ENCODE assay signal across 23 cellular contexts in the genomic region with DNA sequence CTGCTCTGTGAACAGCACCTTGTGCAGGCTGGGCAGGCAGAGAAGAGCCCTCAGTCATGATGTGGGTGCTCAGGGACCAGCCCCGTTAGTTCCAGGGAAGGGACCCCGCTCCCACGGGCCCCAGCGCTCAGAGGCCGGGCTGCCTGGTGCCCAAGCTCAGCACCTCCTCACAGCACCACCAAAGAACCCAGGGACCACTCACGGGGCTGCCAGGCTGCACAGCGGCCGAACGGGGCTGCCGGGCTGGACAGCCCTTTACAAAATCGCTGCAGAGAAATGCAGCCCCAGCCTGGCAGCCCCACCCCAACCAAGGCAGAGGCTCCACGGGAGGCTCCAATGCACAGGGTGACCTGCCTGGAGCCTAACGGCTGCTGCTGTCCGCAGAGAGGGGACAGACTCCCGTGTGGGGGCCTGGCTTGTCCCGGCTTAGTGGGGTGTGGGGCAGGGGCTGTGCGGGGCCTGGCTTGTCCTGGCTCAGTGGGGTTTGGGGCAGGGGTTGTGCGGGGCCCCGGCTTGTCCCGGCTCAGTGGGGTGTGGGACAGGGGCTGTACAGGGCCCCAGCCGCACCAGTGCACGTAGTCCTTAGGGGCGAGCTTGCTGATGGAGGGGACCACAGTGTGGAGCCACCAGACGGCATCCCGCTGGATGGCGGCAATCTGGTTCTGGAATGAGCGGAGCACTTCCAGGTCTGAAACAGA. TPM values are rescaled to one million over a fixed set of nuclear protein-coding genes. Genes with fewer than 3 reads are reported as not detected.
DNase-seq lines count a peak whose midpoint lies in the region; ATAC-seq, FAIRE-seq and TF ChIP-seq lines count a peak whose summit lies in the region.
"Had no signal": no experiment of that assay in that cellular context is flagged by ENCODE, and none has a peak within 500 bp of the region (broad histone marks: within the 10 kb centered on the region; RNA-seq: fewer than 3 reads in every experiment).

No MANE protein-coding gene starts in this region.

- FAIRE-seq in HepG2 (lab: Jason Lieb, UNC), result no peak
- FAIRE-seq in K562 (lab: Jason Lieb, UNC), result no peak
- FAIRE-seq: A204.1, GM12891, H54 had no signal

- CTCF ChIA-PET in HepG2 (lab: Yijun Ruan, JAX; ENCODE audit: low intra/inter-chr PET ratio, low total read pairs), result no interaction called here
- CTCF ChIA-PET in K562 (lab: Yijun Ruan, JAX; ENCODE audit: low intra/inter-chr PET ratio), result no interaction called here
- CTCF ChIA-PET in A673 (lab: Charles Lee), result no interaction called here

- ATAC-seq in HepG2, result no peak
- ATAC-seq in right lobe of liver, result no peak
- ATAC-seq in K562, result no peak; the same call in 1 of the 3 replicates
- ATAC-seq: GM23338 had no signal

- no peak for TF ChIP-seq POLR2A in HepG2 (IDR thresholded peaks at IDR 0.05; ENCODE audit: insufficient read depth in 1 of 2, low read depth in 2 of 2, low read length in 2 of 2)
- no peak for TF ChIP-seq POLR2A in right lobe of liver (IDR thresholded peaks at IDR 0.05)
- no peak for TF ChIP-seq POLR2A in K562 (conservative IDR thresholded peaks at IDR 0.05)

- in situ Hi-C loops in HepG2 (cut with HindIII; ENCODE audit: extremely low pct_ligation_motif_present, low pct_unique_long_range_greater_than_20kb), result no loop called here
- in situ Hi-C loops in K562 (cut with MboI), result no loop called here

- H3K27me3 ChIP-seq in HepG2 (ENCODE audit: control insufficient read depth in 1 of 2, insufficient read depth in 2 of 2, low read length in 2 of 2), result no peaks in the 10 kb centered on the region
- no peaks in the 10 kb centered on the region for H3K27me3 ChIP-seq in right lobe of liver
- H3K27me3 ChIP-seq in K562 (ENCODE audit: control insufficient read depth in 2 of 2, insufficient read depth in 2 of 2, low read length in 2 of 2), result no peaks in the 10 kb centered on the region
- no peaks in the 10 kb centered on the region for H3K27me3 ChIP-seq in A673 (replicated peaks; ENCODE audit: insufficient read depth, low read depth, low read length, poor library complexity)
- H3K27me3 ChIP-seq: BE2C; BLaER1 treated with 17β-estradiol and CSF1 and Interleukin-3, amounts not matched to agents 10 nM and 100 nM had no signal

- no peaks in the 10 kb centered on the region for H3K9me3 ChIP-seq in HepG2 (ENCODE audit: low read length)
- H3K9me3 ChIP-seq in right lobe of liver, result no peaks in the 10 kb centered on the region
- no peaks in the 10 kb centered on the region for H3K9me3 ChIP-seq in K562 (replicated peaks; ENCODE audit: control insufficient read depth, insufficient read depth, low read depth, low read length)
- no peaks in the 10 kb centered on the region for H3K9me3 ChIP-seq in A673 (ENCODE audit: low read depth, low read length, poor library complexity, severe bottlenecking)
- H3K9me3 ChIP-seq: BE2C; BLaER1 treated with 17β-estradiol and CSF1 and Interleukin-3, amounts not matched to agents 10 nM and 100 nM; HAP-1 had no signal

- TF ChIP-seq CTCF in HepG2 (CRISPR knock-in tag; IDR thresholded peaks at IDR 0.05) (no peak), right lobe of liver (IDR thresholded peaks at IDR 0.05) (no peak), K562 (IDR thresholded peaks at IDR 0.05 in 2 of 3, conservative IDR thresholded peaks at IDR 0.05 in 1 of 3; ENCODE audit: insufficient read depth in 2 of 3, low read depth in 1 of 3, low read length in 3 of 3) (no peak), A673 (conservative IDR thresholded peaks at IDR 0.05; ENCODE audit: low read depth, low read length) (no peak)

- intact Hi-C loops in HepG2 (cut with micrococcal nuclease; ENCODE audit: unreplicated experiment), result no loop called here
- intact Hi-C loops in right lobe of liver (cut with DNase I), result no loop called here
- intact Hi-C loops in K562 (cut with micrococcal nuclease), result no loop called here
- intact Hi-C loops in A673 (cut with micrococcal nuclease; ENCODE audit: unreplicated experiment), result no loop called here

- no peak overlapping the region for H3K27ac ChIP-seq in HepG2 (ENCODE audit: extremely low read length, insufficient read depth, low read length)
- H3K27ac ChIP-seq in right lobe of liver, result no peak overlapping the region
- no peak overlapping the region for H3K27ac ChIP-seq in K562 (ENCODE audit: extremely low read depth, low read depth, low read length)
- H3K27ac ChIP-seq in A673 (ENCODE audit: low read depth, low read length, poor library complexity, severe bottlenecking), result no peak overlapping the region
- H3K27ac ChIP-seq: 22Rv1; BLaER1 treated with 17β-estradiol and CSF1 and Interleukin-3, amounts not matched to agents 10 nM and 100 nM had no signal

- H4K20me1 ChIP-seq in HepG2 (ENCODE audit: insufficient read depth, low read length) (no peaks in the 10 kb centered on the region), K562 (replicated peaks; ENCODE audit: control insufficient read depth, insufficient read depth, low read length) (no peaks in the 10 kb centered on the region)

- POLR2A ChIA-PET in HepG2 (lab: Yijun Ruan, JAX) (no interaction called here), K562 (lab: Yijun Ruan, JAX) (interaction anchor here (1.1 kb wide), 1 partner anchor 20 kb away, joined by 3 read pairs; no protein-coding TSS in a partner anchor), A673 (lab: Charles Lee; ENCODE audit: low non-redundant PET) (interaction anchor here (0.7 kb wide), 1 partner anchor 371 kb away, joined by 3 read pairs; no protein-coding TSS in a partner anchor)

- BruUV-seq in HepG2 (replicated peaks; lab: Mats Ljungman, UMichigan) (no TSS peak), K562 (replicated peaks; lab: Mats Ljungman, UMichigan) (no TSS peak), A673 (replicated peaks; lab: Mats Ljungman, UMichigan) (no TSS peak)

- H3K36me3 ChIP-seq in HepG2 (replicated peaks in 1 of 2; ENCODE audit: control insufficient read depth in 1 of 2, insufficient read depth in 2 of 2, low read length in 2 of 2), result peaks cover 23 to 47% of the 10 kb centered on the region in 2 experiments; a peak in 4 of 5 replicates
- peaks cover 0 to 53% (median 5%) of the 10 kb centered on the region in 4 donors for H3K36me3 ChIP-seq in right lobe of liver
- H3K36me3 ChIP-seq in K562 (ENCODE audit: control insufficient read depth, insufficient read depth, low read length), result peaks cover 82% of the 10 kb centered on the region; the same call in 2 of the 3 replicates
- peaks cover 24% of the 10 kb centered on the region for H3K36me3 ChIP-seq in A673 (ENCODE audit: insufficient read depth, low read length, poor library complexity, severe bottlenecking)

- H2AFZ ChIP-seq in HepG2 (ENCODE audit: low read length) (no peak overlapping the region), K562 (ENCODE audit: low read depth, low read length) (no peak overlapping the region)
- H2AFZ ChIP-seq: GM23338 had no signal

- H3K4me1 ChIP-seq in HepG2 (ENCODE audit: insufficient read depth, low read length) (no peaks in the 10 kb centered on the region), right lobe of liver (no peaks in the 10 kb centered on the region), K562 (replicated peaks in 1 of 2; ENCODE audit: control insufficient read depth in 2 of 2, insufficient read depth in 2 of 2, low read length in 2 of 2) (peaks cover 0 to 4% of the 10 kb centered on the region in 2 experiments; a peak in 1 of 5 replicates), A673 (ENCODE audit: insufficient read depth, low read length, poor library complexity, severe bottlenecking) (no peaks in the 10 kb centered on the region)
- H3K4me1 ChIP-seq: BE2C; BLaER1 treated with 17β-estradiol and CSF1 and Interleukin-3, amounts not matched to agents 10 nM and 100 nM; HAP-1 had no signal

- H3K4me2 ChIP-seq in HepG2 (ENCODE audit: low read depth, low read length) (no peak overlapping the region), K562 (ENCODE audit: insufficient read depth, low read length) (no peak overlapping the region)
- H3K4me2 ChIP-seq: BLaER1 treated with 17β-estradiol and CSF1 and Interleukin-3, amounts not matched to agents 10 nM and 100 nM; GM23338 had no signal

- H3K9ac ChIP-seq in HepG2 (ENCODE audit: insufficient read depth, low read depth, low read length) (no peak overlapping the region), K562 (ENCODE audit: insufficient read depth in 1 of 2, low read depth in 2 of 2, low read length in 2 of 2) (no peak overlapping the region)
- H3K9ac ChIP-seq: BLaER1 treated with 17β-estradiol and CSF1 and Interleukin-3, amounts not matched to agents 10 nM and 100 nM had no signal

- H3K9me1 ChIP-seq in K562 (ENCODE audit: control insufficient read depth, insufficient read depth, low read length), result no peaks in the 10 kb centered on the region

- DNase-seq in HepG2 (ENCODE audit: low spot score), result no peak
- no peak for DNase-seq in right lobe of liver
- DNase-seq in K562 (ENCODE audit: extremely low read depth in 1 of 4, low spot score in 3 of 4), result no peak
- peak; percentile 30 for DNase-seq in iPS-NIHi11 (ENCODE audit: low spot score)
- no peak for DNase-seq in UCSD-AML1 (lab: John Stamatoyannopoulos, UW; ENCODE audit: unreplicated experiment)
- no peak for DNase-seq in A673 (ENCODE audit: low spot score)
- DNase-seq in effector CD8-positive, alpha-beta T cell (lab: John Stamatoyannopoulos, UW), result no peak
- DNase-seq: ACHN, AML-193, BE2C, Calu3, COR-L47, DMS53, DMS79 treated with DMSO at 0.1 percent for 48 hours, GF-D8, HFFc6 had no signal

- WGBS in HepG2 (ENCODE audit: low lambda C conversion rate), result no CpG with 5 or more reads among the region's 27 CpGs
- WGBS in right lobe of liver (ENCODE audit: insufficient coverage, low coverage, low lambda C conversion rate, missing lambda C conversion rate), result 97% methylated on average over 6 of the region's 27 CpGs
- 98% methylated on average over 19 of the region's 27 CpGs for WGBS in K562 (ENCODE audit: insufficient coverage, low coverage, missing lambda C conversion rate)

- TF ChIP-seq RAD21 in HepG2 (CRISPR knock-in tag; IDR thresholded peaks at IDR 0.05), result no peak
- TF ChIP-seq RAD21 in K562 (CRISPR knock-in tag; conservative IDR thresholded peaks at IDR 0.05 in 1 of 2, IDR thresholded peaks at IDR 0.05 in 1 of 2), result no peak

- TF ChIP-seq EP300 in HepG2 (IDR thresholded peaks at IDR 0.05; ENCODE audit: low read depth in 2 of 2, low read length in 2 of 2) (no peak), HepG2 (CRISPR knock-in tag; IDR thresholded peaks at IDR 0.05; ENCODE audit: borderline replicate concordance) (no peak), K562 (IDR thresholded peaks at IDR 0.05; ENCODE audit: low read length) (no peak)

- H3K4me3 ChIP-seq in HepG2 (replicated peaks in 1 of 3; ENCODE audit: insufficient read depth in 1 of 3, low read depth in 2 of 3, low read length in 3 of 3) (no peak overlapping the region), right lobe of liver (no peak overlapping the region), K562 (no peak overlapping the region), A673 (ENCODE audit: low read depth, low read length, poor library complexity, severe bottlenecking) (no peak overlapping the region)
- H3K4me3 ChIP-seq: BLaER1 treated with 17β-estradiol and CSF1 and Interleukin-3, amounts not matched to agents 10 nM and 100 nM; GM23338; HAP-1 had no signal

- H3K79me2 ChIP-seq in HepG2 (ENCODE audit: insufficient read depth, low read length), result no peaks in the 10 kb centered on the region
- no peaks in the 10 kb centered on the region for H3K79me2 ChIP-seq in K562 (ENCODE audit: control insufficient read depth, insufficient read depth, low read length)

RNA-seq across cellular contexts. Expression of gene INTS1, which starts 9.2 kb away (rescaled TPM):
- total RNA-seq in HepG2 (2016; rRNA removed; fragmentation: Illumina TruSeq; extraction: Trizol) (17.3 and 29.0 TPM in 2 replicates), right lobe of liver (10 to 100 TPM; 30.1 to 49.6 (median 41.2) TPM), K562 (2014; rRNA removed) (34.9 and 39.7 TPM in 2 replicates), K562 (2014; rRNA removed; fragmentation: Illumina TruSeq; extraction: Trizol) (4.1 and 6.8 TPM in 2 replicates), K562 (2015; rRNA removed; fragmentation: Illumina TruSeq; extraction: Trizol) (19.2 and 20.1 TPM in 2 replicates), K562 (2021) (105 and 119 TPM in 2 replicates), A673 (2021) (129 and 141 TPM in 2 replicates)
- 5.1 and 5.5 TPM in 2 replicates for total RNA-seq in HepG2 (2016; cell fraction: cytosol; rRNA removed; fragmentation: Illumina TruSeq; extraction: Trizol; ENCODE audit: low read depth)
- 10.4 and 29.7 TPM in 2 replicates for total RNA-seq in HepG2 (2016; cell fraction: insoluble cytoplasmic fraction; rRNA removed; fragmentation: Illumina TruSeq; extraction: Trizol)
- 7.6 and 9.1 TPM in 2 replicates for total RNA-seq in HepG2 (2016; cell fraction: membrane; rRNA removed; fragmentation: Illumina TruSeq; extraction: Trizol)
- 41.5 and 48.7 TPM in 2 replicates for total RNA-seq in HepG2 (2016; cell fraction: nucleus; rRNA removed; fragmentation: Illumina TruSeq; extraction: Trizol)
- polyA plus RNA-seq in HepG2 (2011; rRNA removed) (13.7 and 18.2 TPM in 2 replicates), K562 (2011; rRNA removed) (12.0 and 28.0 TPM in 2 replicates), K562 (2014; fragmentation: Illumina TruSeq; extraction: Trizol) (18.5 and 66.3 TPM in 2 replicates), K562 (2014; fragmentation: Nextera tagmentation; extraction: Ambion mirVana) (1 to 10 TPM in 1 of 2 experiments, under 1 TPM in 1; 0.34 to 1.7 TPM), K562 (2014; rRNA removed) (46.7 and 55.1 TPM in 2 replicates)
- 13.7 and 18.1 TPM in 2 replicates for polyA plus RNA-seq in HepG2 (2011; cell fraction: cytosol; rRNA removed)
- polyA plus RNA-seq in HepG2 (2011; cell fraction: nucleus; rRNA removed), result 167 and 254 TPM in 2 replicates
- 20.5 and 22.5 TPM in 2 replicates for polyA plus RNA-seq in HepG2 (2012)
- polyA plus RNA-seq in HepG2 (2016; cell fraction: cytosol; fragmentation: Illumina TruSeq; extraction: Trizol; ENCODE audit: low read depth), result 3.9 and 4.3 TPM in 2 replicates
- 11.9 and 26.2 TPM in 2 replicates for polyA plus RNA-seq in HepG2 (2016; cell fraction: insoluble cytoplasmic fraction; fragmentation: Illumina TruSeq; extraction: Trizol; ENCODE audit: low read depth)
- 6.0 and 6.1 TPM in 2 replicates for polyA plus RNA-seq in HepG2 (2016; cell fraction: membrane; fragmentation: Illumina TruSeq; extraction: Trizol; ENCODE audit: low read depth)
- 118 and 123 TPM in 2 replicates for polyA plus RNA-seq in HepG2 (2016; cell fraction: nucleus; fragmentation: Illumina TruSeq; extraction: Trizol; ENCODE audit: insufficient read depth, low read depth)
- polyA minus RNA-seq in HepG2 (2011; rRNA and poly(A)+ RNA removed; ENCODE audit: low replicate concordance), result 33.5 and 55.8 TPM in 2 replicates
- 18.4 and 23.7 TPM in 2 replicates for polyA minus RNA-seq in HepG2 (2011; cell fraction: cytosol; rRNA and poly(A)+ RNA removed)
- 25.5 and 29.1 TPM in 2 replicates for polyA minus RNA-seq in HepG2 (2011; cell fraction: nucleus; rRNA and poly(A)+ RNA removed)
- 67.2 and 276 TPM in 2 replicates for total RNA-seq in K562 (2011; cell fraction: chromatin; rRNA removed; ENCODE audit: low replicate concordance)
- 199 and 200 TPM in 2 replicates for total RNA-seq in K562 (2011; cell fraction: nucleolus; rRNA removed)
- 92.5 and 92.7 TPM in 2 replicates for total RNA-seq in K562 (2011; cell fraction: nucleoplasm; rRNA removed)
- polyA plus RNA-seq in K562 (2011; cell fraction: cytosol; rRNA removed), result 17.5 and 46.7 TPM in 2 replicates
- polyA plus RNA-seq in K562 (2011; cell fraction: nucleus; rRNA removed), result 146 and 297 TPM in 2 replicates
- polyA plus RNA-seq in K562 (2012), result 62.7 and 64.6 TPM in 2 replicates
- 9.8 and 11.1 TPM in 2 replicates for polyA minus RNA-seq in K562 (2011; rRNA and poly(A)+ RNA removed)
- polyA minus RNA-seq in K562 (2011; cell fraction: cytosol; rRNA and poly(A)+ RNA removed), result 38.7 and 69.3 TPM in 2 replicates
- 52.6 and 57.9 TPM in 2 replicates for polyA minus RNA-seq in K562 (2011; cell fraction: nucleus; rRNA and poly(A)+ RNA removed)

RNA-seq across cellular contexts. Expression of gene MAFK, which starts 35.5 kb away (rescaled TPM):
- total RNA-seq in HepG2 (2016; rRNA removed; fragmentation: Illumina TruSeq; extraction: Trizol) (9.2 and 10.4 TPM in 2 replicates), right lobe of liver (10 to 100 TPM in 4 of 6 experiments, 1 to 10 TPM in 2; 6.9 to 29.7 (median 13.1) TPM), K562 (2014; rRNA removed) (11.7 and 15.6 TPM in 2 replicates), K562 (2014; rRNA removed; fragmentation: Illumina TruSeq; extraction: Trizol) (1.1 and 1.3 TPM in 2 replicates), K562 (2015; rRNA removed; fragmentation: Illumina TruSeq; extraction: Trizol) (4.7 and 5.5 TPM in 2 replicates), K562 (2021) (17.6 and 24.4 TPM in 2 replicates), A673 (2021) (14.6 and 16.7 TPM in 2 replicates)
- 1.4 and 1.5 TPM in 2 replicates for total RNA-seq in HepG2 (2016; cell fraction: cytosol; rRNA removed; fragmentation: Illumina TruSeq; extraction: Trizol; ENCODE audit: low read depth)
- total RNA-seq in HepG2 (2016; cell fraction: insoluble cytoplasmic fraction; rRNA removed; fragmentation: Illumina TruSeq; extraction: Trizol), result 8.1 and 11.1 TPM in 2 replicates
- total RNA-seq in HepG2 (2016; cell fraction: membrane; rRNA removed; fragmentation: Illumina TruSeq; extraction: Trizol), result 4.0 and 4.6 TPM in 2 replicates
- 6.5 TPM in 2 replicates for total RNA-seq in HepG2 (2016; cell fraction: nucleus; rRNA removed; fragmentation: Illumina TruSeq; extraction: Trizol)
- polyA plus RNA-seq in HepG2 (2011; rRNA removed) (7.3 and 13.8 TPM in 2 replicates), K562 (2011; rRNA removed) (2.1 and 4.9 TPM in 2 replicates), K562 (2014; fragmentation: Illumina TruSeq; extraction: Trizol) (3.7 and 6.9 TPM in 2 replicates), K562 (2014; fragmentation: Nextera tagmentation; extraction: Ambion mirVana) (under 1 TPM; 0.04 to 0.07 TPM), K562 (2014; rRNA removed) (12.8 and 13.5 TPM in 2 replicates)
- polyA plus RNA-seq in HepG2 (2011; cell fraction: cytosol; rRNA removed), result 6.2 and 7.3 TPM in 2 replicates
- 63.2 and 72.7 TPM in 2 replicates for polyA plus RNA-seq in HepG2 (2011; cell fraction: nucleus; rRNA removed)
- 15.2 and 31.6 TPM in 2 replicates for polyA plus RNA-seq in HepG2 (2012)
- 0.54 and 0.61 TPM in 2 replicates for polyA plus RNA-seq in HepG2 (2016; cell fraction: cytosol; fragmentation: Illumina TruSeq; extraction: Trizol; ENCODE audit: low read depth)
- polyA plus RNA-seq in HepG2 (2016; cell fraction: insoluble cytoplasmic fraction; fragmentation: Illumina TruSeq; extraction: Trizol; ENCODE audit: low read depth), result 6.5 and 8.2 TPM in 2 replicates
- polyA plus RNA-seq in HepG2 (2016; cell fraction: membrane; fragmentation: Illumina TruSeq; extraction: Trizol; ENCODE audit: low read depth), result 1.9 TPM in 2 replicates
- polyA plus RNA-seq in HepG2 (2016; cell fraction: nucleus; fragmentation: Illumina TruSeq; extraction: Trizol; ENCODE audit: insufficient read depth, low read depth), result 19.6 and 20.9 TPM in 2 replicates
- 11.1 and 17.4 TPM in 2 replicates for polyA minus RNA-seq in HepG2 (2011; rRNA and poly(A)+ RNA removed; ENCODE audit: low replicate concordance)
- polyA minus RNA-seq in HepG2 (2011; cell fraction: cytosol; rRNA and poly(A)+ RNA removed), result 12.7 and 12.8 TPM in 2 replicates
- polyA minus RNA-seq in HepG2 (2011; cell fraction: nucleus; rRNA and poly(A)+ RNA removed), result 10.8 and 12.7 TPM in 2 replicates
- total RNA-seq in K562 (2011; cell fraction: chromatin; rRNA removed; ENCODE audit: low replicate concordance), result 8.5 and 20.5 TPM in 2 replicates
- total RNA-seq in K562 (2011; cell fraction: nucleolus; rRNA removed), result 11.2 and 12.1 TPM in 2 replicates
- 5.1 and 7.6 TPM in 2 replicates for total RNA-seq in K562 (2011; cell fraction: nucleoplasm; rRNA removed)
- polyA plus RNA-seq in K562 (2011; cell fraction: cytosol; rRNA removed), result 3.8 and 5.1 TPM in 2 replicates
- polyA plus RNA-seq in K562 (2011; cell fraction: nucleus; rRNA removed), result 9.8 and 26.1 TPM in 2 replicates
- 11.2 and 12.1 TPM in 2 replicates for polyA plus RNA-seq in K562 (2012)
- polyA minus RNA-seq in K562 (2011; rRNA and poly(A)+ RNA removed), result 0.66 and 1.1 TPM in 2 replicates
- 5.5 and 7.7 TPM in 2 replicates for polyA minus RNA-seq in K562 (2011; cell fraction: cytosol; rRNA and poly(A)+ RNA removed)
- polyA minus RNA-seq in K562 (2011; cell fraction: nucleus; rRNA and poly(A)+ RNA removed), result 3.6 and 3.8 TPM in 2 replicates

RNA-seq across cellular contexts. Expression of gene MICALL2, which starts 35.7 kb away (rescaled TPM):
- 1.8 and 5.8 TPM in 2 replicates for total RNA-seq in HepG2 (2016; rRNA removed; fragmentation: Illumina TruSeq; extraction: Trizol)
- 5.5 and 6.3 TPM in 2 replicates for total RNA-seq in HepG2 (2016; cell fraction: cytosol; rRNA removed; fragmentation: Illumina TruSeq; extraction: Trizol; ENCODE audit: low read depth)
- 2.1 and 6.3 TPM in 2 replicates for total RNA-seq in HepG2 (2016; cell fraction: insoluble cytoplasmic fraction; rRNA removed; fragmentation: Illumina TruSeq; extraction: Trizol)
- total RNA-seq in HepG2 (2016; cell fraction: membrane; rRNA removed; fragmentation: Illumina TruSeq; extraction: Trizol), result 2.9 and 3.0 TPM in 2 replicates
- total RNA-seq in HepG2 (2016; cell fraction: nucleus; rRNA removed; fragmentation: Illumina TruSeq; extraction: Trizol), result 7.9 and 10.2 TPM in 2 replicates
- 12.4 and 15.0 TPM in 2 replicates for polyA plus RNA-seq in HepG2 (2011; rRNA removed)
- 2.3 and 4.4 TPM in 2 replicates for polyA plus RNA-seq in HepG2 (2011; cell fraction: cytosol; rRNA removed)
- polyA plus RNA-seq in HepG2 (2011; cell fraction: nucleus; rRNA removed), result 231 and 294 TPM in 2 replicates
- 5.9 and 10.1 TPM in 2 replicates for polyA plus RNA-seq in HepG2 (2012)
- polyA plus RNA-seq in HepG2 (2016; cell fraction: cytosol; fragmentation: Illumina TruSeq; extraction: Trizol; ENCODE audit: low read depth), result 1.1 and 1.7 TPM in 2 replicates
- polyA plus RNA-seq in HepG2 (2016; cell fraction: insoluble cytoplasmic fraction; fragmentation: Illumina TruSeq; extraction: Trizol; ENCODE audit: low read depth), result 1.9 and 2.3 TPM in 2 replicates
- 1.3 and 1.7 TPM in 2 replicates for polyA plus RNA-seq in HepG2 (2016; cell fraction: membrane; fragmentation: Illumina TruSeq; extraction: Trizol; ENCODE audit: low read depth)
- 32.1 and 32.9 TPM in 2 replicates for polyA plus RNA-seq in HepG2 (2016; cell fraction: nucleus; fragmentation: Illumina TruSeq; extraction: Trizol; ENCODE audit: insufficient read depth, low read depth)
- 17.6 and 22.4 TPM in 2 replicates for polyA minus RNA-seq in HepG2 (2011; rRNA and poly(A)+ RNA removed; ENCODE audit: low replicate concordance)
- polyA minus RNA-seq in HepG2 (2011; cell fraction: cytosol; rRNA and poly(A)+ RNA removed), result 2.2 and 2.5 TPM in 2 replicates
- polyA minus RNA-seq in HepG2 (2011; cell fraction: nucleus; rRNA and poly(A)+ RNA removed), result 26.2 and 30.8 TPM in 2 replicates
- total RNA-seq in right lobe of liver, result 10 to 100 TPM in 5 of 6 experiments, 1 to 10 TPM in 1; 8.2 to 23.8 (median 13.6) TPM
- 266 and 844 TPM in 2 replicates for total RNA-seq in K562 (2011; cell fraction: chromatin; rRNA removed; ENCODE audit: low replicate concordance)
- 502 and 577 TPM in 2 replicates for total RNA-seq in K562 (2011; cell fraction: nucleolus; rRNA removed)
- total RNA-seq in K562 (2011; cell fraction: nucleoplasm; rRNA removed), result 359 and 406 TPM in 2 replicates
- total RNA-seq in K562 (2014; rRNA removed), result 59.0 and 71.5 TPM in 2 replicates
- total RNA-seq in K562 (2014; rRNA removed; fragmentation: Illumina TruSeq; extraction: Trizol), result 6.9 and 9.5 TPM in 2 replicates
- total RNA-seq in K562 (2015; rRNA removed; fragmentation: Illumina TruSeq; extraction: Trizol), result 26.9 and 32.7 TPM in 2 replicates
- total RNA-seq in K562 (2021), result 102 and 103 TPM in 2 replicates
- 17.0 and 42.5 TPM in 2 replicates for polyA plus RNA-seq in K562 (2011; rRNA removed)
- 14.6 and 28.0 TPM in 2 replicates for polyA plus RNA-seq in K562 (2011; cell fraction: cytosol; rRNA removed)
- 444 and 528 TPM in 2 replicates for polyA plus RNA-seq in K562 (2011; cell fraction: nucleus; rRNA removed)
- polyA plus RNA-seq in K562 (2012), result 61.2 and 74.6 TPM in 2 replicates
- polyA plus RNA-seq in K562 (2014; fragmentation: Illumina TruSeq; extraction: Trizol), result 13.2 and 29.8 TPM in 2 replicates
- polyA plus RNA-seq in K562 (2014; fragmentation: Nextera tagmentation; extraction: Ambion mirVana), result 1 to 10 TPM; 1.8 to 2.2 TPM
- 91.2 and 99.3 TPM in 2 replicates for polyA plus RNA-seq in K562 (2014; rRNA removed)
- polyA minus RNA-seq in K562 (2011; rRNA and poly(A)+ RNA removed), result 53.2 and 57.7 TPM in 2 replicates
- 17.9 and 22.2 TPM in 2 replicates for polyA minus RNA-seq in K562 (2011; cell fraction: cytosol; rRNA and poly(A)+ RNA removed)
- polyA minus RNA-seq in K562 (2011; cell fraction: nucleus; rRNA and poly(A)+ RNA removed), result 91.7 and 109 TPM in 2 replicates
- total RNA-seq in A673 (2021), result 10.1 and 11.8 TPM in 2 replicates

Comparison
In these comparisons a context has a peak if more than half of its experiments do, and no peak if none do; other contexts are left out.
1. Of the 241 proteins assayed by ChIP-seq in both HepG2 and K562: peak only in HepG2: RBFOX2; only in K562: PCBP1 and POLR2G; in both: none; in neither: 238.